ENCODE assay signal across 13 cellular contexts in genomic region chr13:39512687-39513086, GRCh38.
"Had no signal": no experiment of that assay in that cellular context is flagged by ENCODE, and none has a peak within 500 bp of the region (broad histone marks: within the 10 kb centered on the region; RNA-seq: fewer than 3 reads in every experiment).

No MANE protein-coding gene starts in this region.

- FAIRE-seq: endothelial cell of umbilical vein, islet of Langerhans, urothelium cell line had no signal

- H3K4me3 ChIP-seq: lung, thyroid gland had no signal

- H3K27ac Mint-ChIP-seq: activated naive CD8-positive, alpha-beta T cell; progenitor cell of endocrine pancreas had no signal

- H3K27me3 ChIP-seq: thyroid gland had no signal

- H3K36me3 Mint-ChIP-seq: activated naive CD8-positive, alpha-beta T cell had no signal

- DNase-seq: activated CD4-positive, alpha-beta T cell treated with anti-CD3 and anti-CD28 coated beads for 1 hour; activated CD4-positive, alpha-beta T cell treated with anti-CD3 and anti-CD28 coated beads, Interleukin-2, amount 50 U/mL, for 4 hours; dermis blood vessel endothelial cell; effector memory CD4-positive, alpha-beta T cell; stimulated activated naive CD4-positive, alpha-beta T cell treated with Interleukin-2 at 50 U/mL for 16 hours; thyroid gland; WERI-Rb-1 had no signal

- H3K36me3 ChIP-seq: thyroid gland, WERI-Rb-1 had no signal

- H3K4me3 Mint-ChIP-seq: activated naive CD8-positive, alpha-beta T cell had no signal
